23 cellular contexts compared by ENCODE assay signal in the genomic region with DNA sequence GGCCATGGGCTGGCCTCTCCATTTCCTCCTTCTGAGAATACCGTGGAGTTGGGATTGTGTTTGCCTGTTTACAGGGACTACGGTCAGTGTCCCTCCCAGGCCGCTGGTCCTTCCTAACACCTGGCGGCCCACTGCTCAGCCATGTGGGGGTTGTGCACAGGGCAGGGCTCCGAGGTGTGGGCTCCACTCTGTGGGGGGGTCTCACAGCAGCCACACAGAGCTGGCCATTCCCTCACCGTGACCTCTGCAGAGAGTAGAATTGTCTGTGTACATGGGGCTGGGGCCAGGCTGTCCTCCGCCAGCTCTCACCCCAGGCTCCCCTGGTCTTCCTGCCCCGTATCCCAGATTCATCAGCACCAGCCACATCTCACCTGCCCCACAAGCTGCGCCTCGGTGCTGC.
"Had no signal": no experiment of that assay in that cellular context is flagged by ENCODE, and none has a peak within 500 bp of the region (broad histone marks: within the 10 kb centered on the region; RNA-seq: fewer than 3 reads in every experiment).

No MANE protein-coding gene starts in this region.

- H3K4me3 Mint-ChIP-seq: natural killer cell treated with Interleukin-12 subunit alpha and Interleukin-12 subunit beta and Interleukin-15 and Interleukin-18, amount 100 ng/mL, for 72 hours; stimulated activated memory B cell treated with anti-CD40 and anti-IgM and Interleukin-4, amounts not matched to agents 10 μg/mL and 1 μg/mL and 100 μg/mL, for 72 hours; stimulated activated naive CD8-positive, alpha-beta T cell treated with anti-CD3 and anti-CD28 coated beads, Interleukin-15, Interleukin-2, amounts not matched to agents 100 ng/mL and 50 ng/mL, for 24 hours had no signal

- H3K9me3 ChIP-seq: esophagus muscularis mucosa, gastroesophageal sphincter, neutrophil, psoas muscle, spleen, testis, tibial nerve had no signal

- H3K27me3 Mint-ChIP-seq: natural killer cell treated with Interleukin-12 subunit alpha and Interleukin-12 subunit beta and Interleukin-15 and Interleukin-18, amount 100 ng/mL, for 72 hours; stimulated activated naive CD8-positive, alpha-beta T cell treated with anti-CD3 and anti-CD28 coated beads, Interleukin-15, Interleukin-2, amounts not matched to agents 100 ng/mL and 50 ng/mL, for 24 hours had no signal

- H3K27me3 ChIP-seq: hepatocyte, testis, tibial nerve had no signal

- H3K36me3 Mint-ChIP-seq: natural killer cell treated with Interleukin-12 subunit alpha and Interleukin-12 subunit beta and Interleukin-15 and Interleukin-18, amount 100 ng/mL, for 72 hours; stimulated activated memory B cell treated with anti-CD40 and anti-IgM and Interleukin-4, amounts not matched to agents 10 μg/mL and 1 μg/mL and 100 μg/mL, for 72 hours had no signal

- H3K4me2 ChIP-seq: hepatocyte had no signal

- FAIRE-seq: endometrium had no signal

- H3K4me3 ChIP-seq: esophagus muscularis mucosa, gastroesophageal sphincter, hepatocyte, lung, psoas muscle, spleen, testis, tibial nerve had no signal

- H3K27ac Mint-ChIP-seq: natural killer cell treated with Interleukin-12 subunit alpha and Interleukin-12 subunit beta and Interleukin-15 and Interleukin-18, amount 100 ng/mL, for 72 hours; stimulated activated memory B cell treated with anti-CD40 and anti-IgM and Interleukin-4, amounts not matched to agents 10 μg/mL and 1 μg/mL and 100 μg/mL, for 72 hours; stimulated activated naive CD8-positive, alpha-beta T cell treated with anti-CD3 and anti-CD28 coated beads, Interleukin-15, Interleukin-2, amounts not matched to agents 100 ng/mL and 50 ng/mL, for 24 hours had no signal

- H3K9me3 Mint-ChIP-seq: natural killer cell treated with Interleukin-12 subunit alpha and Interleukin-12 subunit beta and Interleukin-15 and Interleukin-18, amount 100 ng/mL, for 72 hours; stimulated activated memory B cell treated with anti-CD40 and anti-IgM and Interleukin-4, amounts not matched to agents 10 μg/mL and 1 μg/mL and 100 μg/mL, for 72 hours; stimulated activated naive CD8-positive, alpha-beta T cell treated with anti-CD3 and anti-CD28 coated beads, Interleukin-15, Interleukin-2, amounts not matched to agents 100 ng/mL and 50 ng/mL, for 24 hours had no signal

- H3K27ac ChIP-seq: esophagus muscularis mucosa, gastroesophageal sphincter, hepatocyte, neutrophil, psoas muscle, spleen, testis, tibial nerve had no signal

- H3K79me2 ChIP-seq: hepatocyte had no signal

- DNase-seq: effector memory CD4-positive, alpha-beta T cell; head of caudate nucleus; left colon; left ventricle myocardium superior; mesenchymal stem cell; midbrain; retina; spleen; stimulated activated CD4-positive, alpha-beta T cell treated with anti-CD3 and anti-CD28 coated beads, Interleukin-15, amount 100 ng/mL, for 24 hours; stimulated activated CD4-positive, alpha-beta T cell treated with anti-CD3 and anti-CD28 coated beads, Interleukin-1b, Interleukin-23, amount 100 ng/mL, for 48 hours; stimulated activated CD4-positive, alpha-beta T cell treated with anti-CD3 and anti-CD28 coated beads, Interleukin-4, amount 100 ng/mL, for 24 hours; testis had no signal

- H2AFZ ChIP-seq: hepatocyte had no signal

- H3K36me3 ChIP-seq: esophagus muscularis mucosa, gastroesophageal sphincter, neutrophil, spleen, tibial nerve had no signal

- H3K4me1 ChIP-seq: esophagus muscularis mucosa, gastroesophageal sphincter, psoas muscle, spleen, testis, tibial nerve had no signal
